1 cellular context compared by ENCODE assay signal in the genomic region with DNA sequence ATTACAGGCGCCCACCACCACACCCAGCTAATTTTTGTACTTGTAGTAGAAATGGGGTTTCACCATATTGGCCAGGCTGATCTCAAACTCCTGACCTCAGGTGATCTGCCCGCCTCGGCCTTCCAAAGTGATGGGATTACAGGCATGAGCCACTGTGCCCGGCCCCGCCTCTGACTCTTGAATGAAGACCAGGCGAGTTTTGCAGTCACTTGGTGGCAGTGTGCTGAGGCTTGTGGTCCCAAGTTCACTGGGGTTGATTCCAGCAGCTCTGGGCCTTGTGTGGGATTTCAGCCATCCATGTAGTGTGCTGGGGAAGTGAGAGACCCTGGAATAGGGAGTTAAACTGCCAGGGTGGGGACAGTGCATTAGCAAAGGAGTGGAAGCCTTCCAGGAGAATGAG.
TF ChIP-seq lines count a peak whose summit lies in the region.

No MANE protein-coding gene starts in this region.

TF ChIP-seq in HEK293, 187 proteins besides CTCF, POLR2A, EP300 and RAD21 (continued from another document):
- no peak for TF ChIP-seq ZNF274 (IDR thresholded peaks at IDR 0.05; ENCODE audit: low read length)
- TF ChIP-seq ZNF274 (tag by site-specific recombination; IDR thresholded peaks at IDR 0.05; ENCODE audit: borderline replicate concordance) = no peak
- no peak for TF ChIP-seq ZNF660 (tag by site-specific recombination; IDR thresholded peaks at IDR 0.05)
- no peak for TF ChIP-seq ZNF785 (tag by site-specific recombination; IDR thresholded peaks at IDR 0.05)
- no peak for TF ChIP-seq TSHZ1 (tag by site-specific recombination; IDR thresholded peaks at IDR 0.05; ENCODE audit: borderline replicate concordance)
- TF ChIP-seq ZNF174 (tag by site-specific recombination; IDR thresholded peaks at IDR 0.05) = no peak
- no peak for TF ChIP-seq ZFP41 (tag by site-specific recombination; IDR thresholded peaks at IDR 0.05; ENCODE audit: borderline replicate concordance)
- TF ChIP-seq BCL11B (tag by site-specific recombination; IDR thresholded peaks at IDR 0.05; ENCODE audit: low read depth) = no peak
- TF ChIP-seq, protein P1, sequence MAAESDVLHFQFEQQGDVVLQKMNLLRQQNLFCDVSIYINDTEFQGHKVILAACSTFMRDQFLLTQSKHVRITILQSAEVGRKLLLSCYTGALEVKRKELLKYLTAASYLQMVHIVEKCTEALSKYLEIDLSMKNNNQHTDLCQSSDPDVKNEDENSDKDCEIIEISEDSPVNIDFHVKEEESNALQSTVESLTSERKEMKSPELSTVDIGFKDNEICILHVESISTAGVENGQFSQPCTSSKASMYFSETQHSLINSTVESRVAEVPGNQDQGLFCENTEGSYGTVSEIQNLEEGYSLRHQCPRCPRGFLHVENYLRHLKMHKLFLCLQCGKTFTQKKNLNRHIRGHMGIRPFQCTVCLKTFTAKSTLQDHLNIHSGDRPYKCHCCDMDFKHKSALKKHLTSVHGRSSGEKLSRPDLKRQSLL (tag by site-specific recombination; IDR thresholded peaks at IDR 0.05) = no peak
- no peak for TF ChIP-seq ZNF350 (tag by site-specific recombination; IDR thresholded peaks at IDR 0.05)
- no peak for TF ChIP-seq ZNF112 (tag by site-specific recombination; IDR thresholded peaks at IDR 0.05)
- no peak for TF ChIP-seq ZNF221 (tag by site-specific recombination; IDR thresholded peaks at IDR 0.05; ENCODE audit: borderline replicate concordance)
- no peak for TF ChIP-seq ZBTB8A (tag by site-specific recombination; IDR thresholded peaks at IDR 0.05)
- no peak for TF ChIP-seq ZNF335 (tag by site-specific recombination; conservative IDR thresholded peaks at IDR 0.05)
- TF ChIP-seq KLF9 (tag by site-specific recombination; IDR thresholded peaks at IDR 0.05; ENCODE audit: low read depth) = no peak
- TF ChIP-seq KLF10 (tag by site-specific recombination; IDR thresholded peaks at IDR 0.05) = no peak
- no peak for TF ChIP-seq ZBTB1 (tag by site-specific recombination; IDR thresholded peaks at IDR 0.05)
